23 cellular contexts compared by ENCODE assay signal in genomic region chr4:95466791-95467190, GRCh38.
"Had no signal": no experiment of that assay in that cellular context is flagged by ENCODE, and none has a peak within 500 bp of the region (broad histone marks: within the 10 kb centered on the region; RNA-seq: fewer than 3 reads in every experiment).

No MANE protein-coding gene starts in this region.

- ATAC-seq: activated CD8-positive, alpha-beta memory T cell treated with anti-CD3 and anti-CD28 coated beads, Interleukin-2, amount 10 ng/mL, durations not matched to agents 7 days and 5 days; activated CD8-positive, alpha-beta T cell treated with anti-CD3 and anti-CD28 coated beads for 36 hours; activated naive CD8-positive, alpha-beta T cell treated with anti-CD3 and anti-CD28 coated beads, Interleukin-2, amount 50 U/mL, for 24 hours; body of pancreas; left lung; natural killer cell treated with Interleukin-12 subunit alpha and Interleukin-12 subunit beta and Interleukin-15 and Interleukin-18, amount 100 ng/mL, for 72 hours; stimulated activated naive CD8-positive, alpha-beta T cell treated with anti-CD3 and anti-CD28 coated beads, Interleukin-15, Interleukin-2, amounts not matched to agents 100 U/mL and 50 U/mL, for 24 hours had no signal

- H3K27me3 ChIP-seq: body of pancreas, left lung, neutrophil, ovary, spleen, upper lobe of left lung had no signal

- H3K27ac ChIP-seq: body of pancreas, left lung, neutrophil, ovary, prostate gland, spleen, upper lobe of left lung, WERI-Rb-1 had no signal

- H3K9me3 ChIP-seq: body of pancreas, left lung, neutrophil, ovary, prostate gland, spleen, upper lobe of left lung had no signal

- H3K4me1 ChIP-seq: body of pancreas, left lung, prostate gland, spleen, upper lobe of left lung had no signal

- H3K4me3 ChIP-seq: body of pancreas, left lung, lung, ovary, prostate gland, spleen, upper lobe of left lung had no signal

- H3K36me3 ChIP-seq: left lung, neutrophil, ovary, prostate gland, spleen, upper lobe of left lung, WERI-Rb-1 had no signal

- DNase-seq: activated CD4-positive, alpha-beta T cell treated with anti-CD3 and anti-CD28 coated beads, Interleukin-2, amount 10 ng/mL, durations not matched to agents 7 days and 5 days; activated CD4-positive, CD25-positive, alpha-beta regulatory T cell treated with anti-CD3 and anti-CD28 coated beads, Interleukin-2, amount 50 U/mL, for 72 hours; activated CD8-positive, alpha-beta memory T cell treated with anti-CD3 and anti-CD28 coated beads, Interleukin-2, amount 10 ng/mL, durations not matched to agents 7 days and 5 days; activated CD8-positive, alpha-beta T cell treated with anti-CD3 and anti-CD28 coated beads for 36 hours; activated gamma-delta T cell; activated naive CD4-positive, alpha-beta T cell treated with anti-CD3 and anti-CD28 coated beads, Interleukin-2, amount 50 U/mL, for 16 hours; activated naive CD8-positive, alpha-beta T cell treated with anti-CD3 and anti-CD28 coated beads, Interleukin-2, amount 50 U/mL, for 24 hours; activated T-cell treated with anti-CD3 and anti-CD28 coated beads for 4 hours; anterior cingulate cortex; body of pancreas; erythroblast; foreskin fibroblast; left lung; ovary; spleen; stimulated activated CD4-positive, alpha-beta T cell treated with anti-CD3 and anti-CD28 coated beads, Interleukin-4, amount 100 ng/mL, for 1 hour; stimulated activated naive CD8-positive, alpha-beta T cell treated with anti-CD3 and anti-CD28 coated beads, Interleukin-15, Interleukin-2, amounts not matched to agents 100 U/mL and 50 U/mL, for 24 hours; upper lobe of left lung; WERI-Rb-1 had no signal
